Comparison of ENCODE assay signal across 7 cellular contexts in the genomic region with DNA sequence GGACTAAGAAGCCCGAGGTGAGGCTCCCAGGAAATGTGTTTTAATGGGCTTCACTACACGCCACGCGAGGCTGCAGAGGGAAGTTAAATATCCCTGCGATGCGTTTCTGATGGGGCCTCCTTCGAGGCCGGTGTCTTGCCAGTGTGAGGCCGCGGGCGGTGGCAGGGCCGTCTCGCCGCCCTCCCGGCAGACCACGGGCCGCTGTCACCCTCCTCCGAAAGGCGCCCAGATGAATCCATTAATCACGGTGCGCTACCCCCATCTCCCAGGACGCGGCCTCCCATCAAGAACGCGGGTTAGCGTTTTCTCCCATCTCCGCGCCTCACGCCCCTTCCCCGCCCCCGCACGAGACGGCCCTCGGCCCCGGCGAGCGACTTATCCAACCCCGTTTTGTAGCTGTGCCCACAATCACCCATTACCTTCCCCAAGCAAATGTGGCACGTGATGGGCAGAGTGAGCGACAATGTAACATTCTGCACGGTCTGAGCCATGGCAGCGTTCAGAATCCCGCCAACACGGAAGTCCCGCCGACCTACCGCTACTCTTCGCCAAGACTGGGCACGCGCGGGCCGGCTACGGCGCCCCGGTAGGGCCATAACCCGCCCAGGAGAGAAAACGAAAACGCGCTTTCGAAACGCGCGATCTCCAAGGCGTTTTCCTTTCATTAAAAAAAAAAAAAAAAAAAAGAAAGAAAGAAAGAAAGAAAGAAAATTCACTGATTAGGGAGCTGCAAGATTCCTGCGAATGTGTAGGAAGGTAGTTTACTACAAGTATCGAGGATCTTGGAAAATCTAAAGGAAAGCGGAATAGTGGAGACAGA. TPM values are rescaled to one million over a fixed set of nuclear protein-coding genes. Genes with fewer than 3 reads are reported as not detected.
DNase-seq lines count a peak whose midpoint lies in the region; ATAC-seq, FAIRE-seq and TF ChIP-seq lines count a peak whose summit lies in the region.

A gene with protein sequence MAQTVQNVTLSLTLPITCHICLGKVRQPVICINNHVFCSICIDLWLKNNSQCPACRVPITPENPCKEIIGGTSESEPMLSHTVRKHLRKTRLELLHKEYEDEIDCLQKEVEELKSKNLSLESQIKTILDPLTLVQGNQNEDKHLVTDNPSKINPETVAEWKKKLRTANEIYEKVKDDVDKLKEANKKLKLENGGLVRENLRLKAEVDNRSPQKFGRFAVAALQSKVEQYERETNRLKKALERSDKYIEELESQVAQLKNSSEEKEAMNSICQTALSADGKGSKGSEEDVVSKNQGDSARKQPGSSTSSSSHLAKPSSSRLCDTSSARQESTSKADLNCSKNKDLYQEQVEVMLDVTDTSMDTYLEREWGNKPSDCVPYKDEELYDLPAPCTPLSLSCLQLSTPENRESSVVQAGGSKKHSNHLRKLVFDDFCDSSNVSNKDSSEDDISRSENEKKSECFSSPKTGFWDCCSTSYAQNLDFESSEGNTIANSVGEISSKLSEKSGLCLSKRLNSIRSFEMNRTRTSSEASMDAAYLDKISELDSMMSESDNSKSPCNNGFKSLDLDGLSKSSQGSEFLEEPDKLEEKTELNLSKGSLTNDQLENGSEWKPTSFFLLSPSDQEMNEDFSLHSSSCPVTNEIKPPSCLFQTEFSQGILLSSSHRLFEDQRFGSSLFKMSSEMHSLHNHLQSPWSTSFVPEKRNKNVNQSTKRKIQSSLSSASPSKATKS (minus strand): TSS at position 526 of the 820 bp plus-strand sequence. CDS start 35 bp downstream, at position 491.

- H3K4me2 ChIP-seq in GM12878 (ENCODE audit: control insufficient read depth, insufficient read depth) = peak within 1 kb of the TSS; percentile 87

- peak within 1 kb of the TSS; percentile 94 for H3K9ac ChIP-seq in GM12878 (ENCODE audit: control insufficient read depth, insufficient read depth, low read length)

- TF ChIP-seq EP300 in GM12878 (IDR thresholded peaks at IDR 0.05; ENCODE audit: borderline replicate concordance in 1 of 2, control insufficient read depth in 1 of 2, low read depth in 2 of 2, low read length in 2 of 2) = no peak

- SMC1A ChIA-PET in GM12878 (lab: Charles Lee; ENCODE audit: uncharacterized antibody, unreplicated experiment) = interaction anchor here (0.6 kb wide), 1 partner anchor 339 kb away, joined by 3 read pairs; no protein-coding TSS in a partner anchor

- POLR2A ChIA-PET in GM12878 (lab: Charles Lee) = no interaction called here

- TF ChIP-seq CTCF in GM12878 (IDR thresholded peaks at IDR 0.05 in 2 of 3, conservative IDR thresholded peaks at IDR 0.05 in 1 of 3; ENCODE audit: control insufficient read depth in 2 of 3, extremely low read depth in 1 of 3, insufficient read depth in 1 of 3, low read depth in 3 of 3, low read length in 3 of 3) (no peak), retinal pigment epithelial cell (conservative IDR thresholded peaks at IDR 0.05; ENCODE audit: low read depth, low read length) (no peak)

- peak within 1 kb of the TSS; percentile 86 for H3K27ac ChIP-seq in GM12878 (ENCODE audit: control insufficient read depth, insufficient read depth)

- CTCF ChIA-PET in GM12878 (lab: Yijun Ruan, JAX) = no interaction called here

- peaks cover 45% of the 10 kb centered on the region for H3K79me2 ChIP-seq in GM12878 (ENCODE audit: control insufficient read depth, insufficient read depth, low read length)

- no peaks in the 10 kb centered on the region for H3K36me3 ChIP-seq in GM12878 (ENCODE audit: control insufficient read depth in 2 of 2, insufficient read depth in 2 of 2, low read length in 1 of 2)

- FAIRE-seq in GM12878 (lab: Jason Lieb, UNC) = peak; percentile 31

- no peaks in the 10 kb centered on the region for H3K27me3 ChIP-seq in GM12878 (replicated peaks in 1 of 2; ENCODE audit: control insufficient read depth in 2 of 2, insufficient read depth in 2 of 2, low read length in 1 of 2)

- TF ChIP-seq POLR2A in GM12878 (IDR thresholded peaks at IDR 0.05; ENCODE audit: low read depth, low read length) = peak; percentile 98

- TF ChIP-seq RAD21 in GM12878 (IDR thresholded peaks at IDR 0.05; ENCODE audit: insufficient read depth, low read depth, low read length) = no peak

- intact Hi-C loops in GM12878 (cut with micrococcal nuclease; ENCODE audit: unreplicated experiment) = loop anchor here (10.0 kb wide), 1 partner anchor 396 kb away; no protein-coding TSS in a partner anchor

- RAD21 ChIA-PET in GM12878 (lab: Charles Lee; ENCODE audit: unreplicated experiment) = no interaction called here

- in situ Hi-C loops in GM12878 (cut with MboI) = no loop called here

- H2AFZ ChIP-seq in GM12878 (ENCODE audit: control insufficient read depth, low read depth, low read length) = peak within 1 kb of the TSS; percentile 92

- WGBS in GM12878 (ENCODE audit: insufficient coverage, insufficient replicate concordance, low lambda C conversion rate, missing lambda C conversion rate) = 2% methylated on average over 67 of the region's 67 CpGs

- no TSS peak for BruUV-seq in GM12878 (replicated peaks; lab: Mats Ljungman, UMichigan)

- ATAC-seq in GM18511 (IDR thresholded peaks at IDR 0.05; ENCODE audit: unreplicated experiment) = peak; percentile 78
- ATAC-seq in HG02973 (IDR thresholded peaks at IDR 0.05; ENCODE audit: unreplicated experiment) = peak; percentile 76
- peak; percentile 94 for ATAC-seq in GM12878

- H3K9me3 ChIP-seq in GM12878 (replicated peaks; ENCODE audit: control insufficient read depth, insufficient read depth, low read length) = no peaks in the 10 kb centered on the region

- H3K4me3 ChIP-seq in GM12878 (peak within 1 kb of the TSS; percentile 76), retinal pigment epithelial cell (ENCODE audit: low read length) (peak within 1 kb of the TSS; percentile 95)

- H3K4me1 ChIP-seq in GM12878 (ENCODE audit: control insufficient read depth, insufficient read depth, low read length) = no peaks in the 10 kb centered on the region; the same call in 1 of the 2 replicates

- H4K20me1 ChIP-seq in GM12878 (ENCODE audit: control insufficient read depth, insufficient read depth) = no peaks in the 10 kb centered on the region

- peak; percentile 72 to 85 for DNase-seq in NCI-H1930 (lab: John Stamatoyannopoulos, UW)
- DNase-seq in T1000 (lab: John Stamatoyannopoulos, UW) = peak; percentile 49
- DNase-seq in GM12878 (ENCODE audit: low read depth, low spot score) = peak; percentile 40
- DNase-seq in hypothalamus (lab: John Stamatoyannopoulos, UW) = peak; percentile 48 to 95 (median 85)
- peak; percentile 69 for DNase-seq in retinal pigment epithelial cell (ENCODE audit: low read depth)

TF ChIP-seq in GM12878, 131 proteins besides CTCF, POLR2A, EP300 and RAD21 (continues in another document):
- TF ChIP-seq CBFB (IDR thresholded peaks at IDR 0.05; ENCODE audit: low read depth) (0 out of 2 replicates have a peak, but pooled peaks have one; percentile 63), RB1 (IDR thresholded peaks at IDR 0.05; ENCODE audit: borderline replicate concordance) (peak; percentile 94), CBX5 (IDR thresholded peaks at IDR 0.05; ENCODE audit: low read depth) (peak; percentile 83; the same call in 1 of the 2 replicates), NBN (IDR thresholded peaks at IDR 0.05) (0 out of 2 replicates have a peak, but pooled peaks have one; percentile 53), NRF1 (conservative IDR thresholded peaks at IDR 0.05; ENCODE audit: low read depth, low read length) (peak; percentile 54), GATAD2B (conservative IDR thresholded peaks at IDR 0.05; ENCODE audit: low read depth) (peak; percentile 70), POU2F2 (IDR thresholded peaks at IDR 0.05; ENCODE audit: borderline replicate concordance, low read depth, low read length) (peak; percentile 47; the same call in 1 of the 3 replicates)
- TF ChIP-seq, protein P1, sequence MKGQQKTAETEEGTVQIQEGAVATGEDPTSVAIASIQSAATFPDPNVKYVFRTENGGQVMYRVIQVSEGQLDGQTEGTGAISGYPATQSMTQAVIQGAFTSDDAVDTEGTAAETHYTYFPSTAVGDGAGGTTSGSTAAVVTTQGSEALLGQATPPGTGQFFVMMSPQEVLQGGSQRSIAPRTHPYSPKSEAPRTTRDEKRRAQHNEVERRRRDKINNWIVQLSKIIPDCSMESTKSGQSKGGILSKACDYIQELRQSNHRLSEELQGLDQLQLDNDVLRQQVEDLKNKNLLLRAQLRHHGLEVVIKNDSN (IDR thresholded peaks at IDR 0.05; ENCODE audit: borderline replicate concordance, extremely low read length, insufficient read depth, low read depth, low read length) = peak; percentile 51

RNA-seq across cellular contexts. Expression of the gene that starts here (rescaled TPM):
- total RNA-seq in GM12878 (2013; cell fraction: nucleolus; rRNA removed) = 20.5 and 21.3 TPM in 2 replicates
- total RNA-seq in GM12878 (2014; rRNA removed) = 20.5 and 24.3 TPM in 2 replicates
- total RNA-seq in GM12878 (2014; rRNA removed; fragmentation: Illumina TruSeq; extraction: Trizol) = 33.3 and 34.2 TPM in 2 replicates
- 19.1 and 20.0 TPM in 2 replicates for total RNA-seq in GM12878 (2021)
- 6.2 TPM for polyA plus RNA-seq in GM12878 (2011; ENCODE audit: low read depth)
- 23.5 and 35.9 TPM in 2 replicates for polyA plus RNA-seq in GM12878 (2011; rRNA removed)
- polyA plus RNA-seq in GM12878 (2011; cell fraction: cytosol; rRNA removed) = 6.8 and 7.1 TPM in 2 replicates
- 10.2 and 11.6 TPM in 2 replicates for polyA plus RNA-seq in GM12878 (2011; cell fraction: nucleus; rRNA removed)
- polyA plus RNA-seq in GM12878 (2012) = 8.6 and 11.8 TPM in 2 replicates
- polyA plus RNA-seq in GM12878 (2014; fragmentation: Illumina TruSeq; extraction: Trizol) = 33.2 and 37.3 TPM in 2 replicates
- 10 to 100 TPM; 15.5 to 18.1 TPM for polyA plus RNA-seq in GM12878 (2014; fragmentation: Nextera tagmentation; extraction: Ambion mirVana)
- polyA plus RNA-seq in GM12878 (2014; rRNA removed) = 11.8 and 16.6 TPM in 2 replicates
- polyA plus RNA-seq in GM12878 (2016; fragmentation: Nextera tagmentation; extraction: Ambion mirVana) = 10 to 100 TPM; 29.1 to 29.2 TPM
- polyA minus RNA-seq in GM12878 (2011; rRNA and poly(A)+ RNA removed) = 13.1 and 22.0 TPM in 2 replicates
- 6.7 and 8.5 TPM in 2 replicates for polyA minus RNA-seq in GM12878 (2011; cell fraction: cytosol; rRNA and poly(A)+ RNA removed)
- 10.2 and 15.7 TPM in 2 replicates for polyA minus RNA-seq in GM12878 (2011; cell fraction: nucleus; rRNA and poly(A)+ RNA removed)

Comparison
In these comparisons a context has a peak if more than half of its experiments do, and no peak if none do; other contexts are left out.
1. Peak in every context shown above with its lines: DNase-seq, ATAC-seq, H3K4me3 ChIP-seq and H3K27ac ChIP-seq.